In genomic region chr2:128314348-128315121, GRCh38 we compare ENCODE assay signal across 10 cellular contexts. TPM values are rescaled to one million over a fixed set of nuclear protein-coding genes. Genes with fewer than 3 reads are reported as not detected.
DNase-seq lines count a peak whose midpoint lies in the region; ATAC-seq and TF ChIP-seq lines count a peak whose summit lies in the region.
"Had no signal": no experiment of that assay in that cellular context is flagged by ENCODE, and none has a peak within 500 bp of the region (broad histone marks: within the 10 kb centered on the region; RNA-seq: fewer than 3 reads in every experiment).

No MANE protein-coding gene starts in this region.

- no peak overlapping the region for H3K27ac ChIP-seq in CD4-positive, CD25-positive, alpha-beta regulatory T cell (ENCODE audit: insufficient read depth, low read length, poor library complexity, severe bottlenecking)
- H3K27ac ChIP-seq: VCaP had no signal

- in situ Hi-C loops in KBM-7 (cut with MboI; ENCODE audit: low pct_unique_long_range_greater_than_20kb, low sequenced_read_pairs), result no loop called here

- H3K27me3 Mint-ChIP-seq in CD4-positive, CD25-positive, alpha-beta regulatory T cell, result no peaks in the 10 kb centered on the region
- H3K27me3 Mint-ChIP-seq in effector memory CD8-positive, alpha-beta T cell, result no peaks in the 10 kb centered on the region
- H3K27me3 Mint-ChIP-seq in nephron (ENCODE audit: low read depth), result peaks cover 5% of the 10 kb centered on the region

- H3K9me3 ChIP-seq in CD4-positive, CD25-positive, alpha-beta regulatory T cell (ENCODE audit: control insufficient read depth in 2 of 2, low read length in 2 of 2), result no peaks in the 10 kb centered on the region
- H3K9me3 ChIP-seq in NT2/D1 (ENCODE audit: insufficient read depth, low read length), result no peaks in the 10 kb centered on the region

- no peaks in the 10 kb centered on the region for H3K36me3 Mint-ChIP-seq in CD4-positive, CD25-positive, alpha-beta regulatory T cell
- peaks cover 9% of the 10 kb centered on the region for H3K36me3 Mint-ChIP-seq in effector memory CD8-positive, alpha-beta T cell (ENCODE audit: insufficient read depth)
- H3K36me3 Mint-ChIP-seq in nephron (ENCODE audit: low read depth), result peaks cover 5% of the 10 kb centered on the region

- peaks cover 34% of the 10 kb centered on the region for H3K4me1 ChIP-seq in CD4-positive, CD25-positive, alpha-beta regulatory T cell (ENCODE audit: control insufficient read depth, insufficient read depth, low read length, poor library complexity, severe bottlenecking)
- peaks cover 54% of the 10 kb centered on the region for H3K4me1 ChIP-seq in NT2/D1 (ENCODE audit: insufficient read depth, insufficient read length)

- no peaks in the 10 kb centered on the region for H3K36me3 ChIP-seq in CD4-positive, CD25-positive, alpha-beta regulatory T cell (ENCODE audit: control insufficient read depth, insufficient read depth, low read length)
- H3K36me3 ChIP-seq in NT2/D1 (ENCODE audit: insufficient read depth, insufficient read length, low read length), result peaks cover 80% of the 10 kb centered on the region

- H3K9ac ChIP-seq in NT2/D1 (ENCODE audit: insufficient read length, low read depth), result peak overlapping the region; percentile 5

- H3K4me3 Mint-ChIP-seq in CD4-positive, CD25-positive, alpha-beta regulatory T cell, result peak overlapping the region; percentile 32 to 80 (median 62)
- peak overlapping the region; percentile 9 to 36 for H3K4me3 Mint-ChIP-seq in effector memory CD8-positive, alpha-beta T cell
- H3K4me3 Mint-ChIP-seq in nephron, result peak overlapping the region; percentile 82 to 86 (median 84)

- no peak for TF ChIP-seq CTCF in nephron (IDR thresholded peaks at IDR 0.05; ENCODE audit: unreplicated experiment in 3 of 3)

- no peak overlapping the region for H3K4me3 ChIP-seq in CD4-positive, CD25-positive, alpha-beta regulatory T cell (ENCODE audit: low read depth, low read length)
- no peak overlapping the region for H3K4me3 ChIP-seq in NT2/D1 (ENCODE audit: insufficient read length, low read depth)

- DNase-seq in CD4-positive, CD25-positive, alpha-beta regulatory T cell, result no peak
- DNase-seq in NT2/D1 (ENCODE audit: low read depth, low spot score) (no peak), NOMO-1 treated with DMSO at 0.1 percent for 48 hours (lab: John Stamatoyannopoulos, UW; ENCODE audit: unreplicated experiment) (no peak), foreskin melanocyte (no peak), KBM-7 (no peak)
- no peak for DNase-seq in effector memory CD8-positive, alpha-beta T cell
- DNase-seq: NCI-H82 had no signal

- no peaks in the 10 kb centered on the region for H3K27me3 ChIP-seq in CD4-positive, CD25-positive, alpha-beta regulatory T cell (ENCODE audit: control insufficient read depth, insufficient read depth, low read length)
- H3K27me3 ChIP-seq in NT2/D1 (ENCODE audit: insufficient read depth, insufficient read length), result peaks cover 3% of the 10 kb centered on the region

- H3K9me3 Mint-ChIP-seq in CD4-positive, CD25-positive, alpha-beta regulatory T cell, result no peaks in the 10 kb centered on the region
- H3K9me3 Mint-ChIP-seq in effector memory CD8-positive, alpha-beta T cell, result no peaks in the 10 kb centered on the region
- no peaks in the 10 kb centered on the region for H3K9me3 Mint-ChIP-seq in nephron

- H3K27ac Mint-ChIP-seq in CD4-positive, CD25-positive, alpha-beta regulatory T cell, result peak overlapping the region in 1 of 3 donors; percentile 58
- peak overlapping the region in 1 of 2 donors; percentile 35 for H3K27ac Mint-ChIP-seq in effector memory CD8-positive, alpha-beta T cell
- H3K27ac Mint-ChIP-seq in nephron, result peak overlapping the region in 1 of 3 experiments; percentile 18

- ATAC-seq in CD4-positive, CD25-positive, alpha-beta regulatory T cell (ENCODE audit: low read depth in 2 of 2), result no peak
- no peak for ATAC-seq in effector memory CD8-positive, alpha-beta T cell (replicated peaks)
- no peak for ATAC-seq in GM21390 (IDR thresholded peaks at IDR 0.05; ENCODE audit: unreplicated experiment)

- H3K4me1 Mint-ChIP-seq in CD4-positive, CD25-positive, alpha-beta regulatory T cell, result peaks cover 0 to 52% (median 15%) of the 10 kb centered on the region in 4 donors
- H3K4me1 Mint-ChIP-seq in effector memory CD8-positive, alpha-beta T cell (ENCODE audit: low read depth in 2 of 2), result peaks cover 25 to 45% of the 10 kb centered on the region in 2 donors
- H3K4me1 Mint-ChIP-seq in nephron, result peaks cover 58% of the 10 kb centered on the region

RNA-seq across cellular contexts. Expression of gene HS6ST1, which starts 4.1 kb away (rescaled TPM):
- 7.6 TPM for total RNA-seq in CD4-positive, CD25-positive, alpha-beta regulatory T cell
- 1 to 10 TPM; 1.1 to 1.8 (median 1.3) TPM for polyA plus RNA-seq in CD4-positive, CD25-positive, alpha-beta regulatory T cell

Comparison
In these comparisons a context has a peak if more than half of its experiments do, and no peak if none do; other contexts are left out.
1. H3K4me3 Mint-ChIP-seq: peak in every context shown above with its lines; median percentile 84 in nephron; 62 in CD4-positive, CD25-positive, alpha-beta regulatory T cell; 22 in effector memory CD8-positive, alpha-beta T cell.